Comparison of ENCODE assay signal across 26 cellular contexts in the genomic region with DNA sequence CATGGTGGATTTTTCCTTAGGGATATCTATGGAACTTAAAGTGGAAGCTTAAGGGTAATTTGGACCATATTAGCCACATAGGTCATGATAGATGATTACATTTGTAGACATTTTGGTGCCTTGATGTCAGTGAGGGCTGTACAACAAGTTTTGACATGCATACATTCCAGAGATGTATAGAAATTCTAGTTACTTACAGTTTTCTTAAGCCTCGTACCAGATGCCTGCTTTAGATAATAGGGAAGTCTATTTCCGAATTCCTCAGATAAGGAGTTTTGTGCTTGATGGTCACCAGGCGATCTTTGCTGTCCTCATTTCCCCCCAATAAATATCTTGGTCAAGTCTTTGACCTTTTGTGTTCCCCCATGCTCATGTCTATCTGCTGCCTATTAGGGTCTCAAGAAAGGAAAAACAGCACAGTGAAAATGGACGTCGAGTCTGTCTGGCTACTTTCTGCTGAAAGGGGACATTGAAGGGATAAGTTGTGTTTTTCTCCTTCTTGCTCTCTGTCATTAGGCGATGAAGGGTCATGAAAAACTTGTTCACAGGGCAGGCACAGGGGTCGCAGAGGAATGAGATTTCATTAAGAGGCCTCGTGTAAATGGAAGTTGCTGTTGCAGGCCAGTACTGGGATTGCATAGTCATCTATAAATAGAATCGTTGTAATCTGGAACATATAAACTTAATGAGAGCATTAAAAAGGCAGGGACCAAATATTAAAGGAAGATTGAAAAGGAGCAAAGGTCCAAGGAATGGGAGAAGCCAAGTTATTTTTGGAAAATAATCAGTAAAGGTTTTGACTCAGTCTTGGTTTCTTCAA. TPM values are rescaled to one million over a fixed set of nuclear protein-coding genes. Genes with fewer than 3 reads are reported as not detected.
DNase-seq lines count a peak whose midpoint lies in the region; ATAC-seq, FAIRE-seq and TF ChIP-seq lines count a peak whose summit lies in the region.
"Had no signal": no experiment of that assay in that cellular context is flagged by ENCODE, and none has a peak within 500 bp of the region (broad histone marks: within the 10 kb centered on the region; RNA-seq: fewer than 3 reads in every experiment).

No MANE protein-coding gene starts in this region.

- peak; percentile 74; the same call in 1 of the 2 replicates for TF ChIP-seq EP300 in K562 (IDR thresholded peaks at IDR 0.05; ENCODE audit: low read length)

- no peak overlapping the region; the same call in 1 of the 2 replicates for H3K27ac Mint-ChIP-seq in HFFc6
- H3K27ac Mint-ChIP-seq: activated T-cell treated with anti-CD3 and anti-CD28 coated beads, Interleukin-2, amount 50 U/mL, for 72 hours had no signal

- peak overlapping the region in 1 of 2 experiments; percentile 53; a peak in 2 of 4 replicates for H3K9ac ChIP-seq in K562 (ENCODE audit: insufficient read depth in 1 of 2, low read depth in 2 of 2, low read length in 2 of 2)
- H3K9ac ChIP-seq in mesenchymal stem cell (ENCODE audit: low read length): no peak overlapping the region

- no peaks in the 10 kb centered on the region for H3K79me1 ChIP-seq in mesenchymal stem cell (replicated peaks; ENCODE audit: low read length, poor library complexity, severe bottlenecking)

- peak overlapping the region; percentile 6 to 90 for H2BK12ac ChIP-seq in mesenchymal stem cell (ENCODE audit: low read length in 2 of 2)

- H4K8ac ChIP-seq in mesenchymal stem cell (ENCODE audit: low read length): peak overlapping the region; percentile 49

- no peaks in the 10 kb centered on the region for H3K9me1 ChIP-seq in K562 (ENCODE audit: control insufficient read depth, insufficient read depth, low read length)

- WGBS in K562 (ENCODE audit: insufficient coverage, low coverage, missing lambda C conversion rate): 3% methylated on average over 7 of the region's 9 CpGs
- 36% methylated on average over 9 of the region's 9 CpGs for WGBS in mesenchymal stem cell
- 53 to 55% methylated on average over 9 of the region's 9 CpGs for WGBS in body of pancreas, 2 donors

- H3K14ac ChIP-seq in mesenchymal stem cell (ENCODE audit: low read length in 2 of 2): peak overlapping the region in 1 of 2 experiments; percentile 41

- H2AFZ ChIP-seq in K562 (ENCODE audit: low read depth, low read length) (peak overlapping the region; percentile 95), mesenchymal stem cell (ENCODE audit: low read depth, low read length) (no peak overlapping the region)

- H3K4me1 Mint-ChIP-seq in HFFc6 (ENCODE audit: low read depth): peaks cover 35% of the 10 kb centered on the region

- no peak overlapping the region for H4K91ac ChIP-seq in mesenchymal stem cell (ENCODE audit: low read length)

- no peak for FAIRE-seq in K562 (lab: Jason Lieb, UNC)
- FAIRE-seq: D721Med, small intestine had no signal

- TF ChIP-seq CTCF in HFFc6 (IDR thresholded peaks at IDR 0.05) (no peak), K562 (IDR thresholded peaks at IDR 0.05 in 2 of 3, conservative IDR thresholded peaks at IDR 0.05 in 1 of 3; ENCODE audit: insufficient read depth in 2 of 3, low read depth in 1 of 3, low read length in 3 of 3) (no peak), tibial artery (IDR thresholded peaks at IDR 0.05) (no peak), body of pancreas (IDR thresholded peaks at IDR 0.05) (no peak)

- DNase-seq in HFFc6: no peak
- DNase-seq in K562 (ENCODE audit: extremely low read depth in 1 of 4, low spot score in 3 of 4): no peak
- DNase-seq in mesenchymal stem cell: peak; percentile 66
- DNase-seq in tibial artery: no peak
- no peak for DNase-seq in NOMO-1 treated with dmso at 0.1 percent for 144 hours (lab: John Stamatoyannopoulos, UW; ENCODE audit: unreplicated experiment)
- DNase-seq in body of pancreas: no peak
- DNase-seq: activated CD4-positive, CD25-positive, alpha-beta regulatory T cell; activated naive CD4-positive, alpha-beta T cell treated with Interleukin-2 at 50 U/mL for 16 hours; activated T-cell treated with anti-CD3 and anti-CD28 coated beads, Interleukin-2, amount 50 U/mL, for 72 hours; cortex of kidney; esophagus squamous epithelium; hippocampal formation; NCI-H1694 treated with DMSO at 0.1 percent for 48 hours; SHP77; small intestine; stimulated activated CD4-positive, alpha-beta T cell treated with anti-CD3 and anti-CD28 coated beads, Interleukin-1b, Interleukin-23, amount 100 ng/mL, for 48 hours; stimulated activated CD8-positive, alpha-beta memory T cell treated with anti-CD3 and anti-CD28 coated beads, Interleukin-4, amount 100 ng/mL, for 48 hours; stimulated activated naive CD8-positive, alpha-beta T cell treated with anti-CD3 and anti-CD28 coated beads, Interleukin-15, amount 100 ng/mL, for 72 hours; SW 1271; transverse colon had no signal

- no peaks in the 10 kb centered on the region for H3K79me2 ChIP-seq in K562 (ENCODE audit: control insufficient read depth, insufficient read depth, low read length)

- H3K23ac ChIP-seq in mesenchymal stem cell (ENCODE audit: low read length in 2 of 2): peak overlapping the region in 1 of 2 experiments; percentile 35

- H3K27ac ChIP-seq in K562 (ENCODE audit: extremely low read depth, low read depth, low read length) (peak overlapping the region; percentile 83), mesenchymal stem cell (ENCODE audit: low read length, poor library complexity, severe bottlenecking) (no peak overlapping the region), tibial artery (peak overlapping the region; percentile 21 to 47), body of pancreas (no peak overlapping the region)
- H3K27ac ChIP-seq: C4-2B, esophagus squamous epithelium, gastroesophageal sphincter, HL-60 had no signal

- H3K9me3 Mint-ChIP-seq in HFFc6: no peaks in the 10 kb centered on the region
- H3K9me3 Mint-ChIP-seq: natural killer cell treated with Interleukin-12 subunit alpha and Interleukin-12 subunit beta and Interleukin-15 and Interleukin-18, amount 100 ng/mL, for 72 hours had no signal

- in situ Hi-C loops in K562 (cut with MboI): no loop called here

- H3K4me1 ChIP-seq in K562 (replicated peaks in 1 of 2; ENCODE audit: control insufficient read depth in 2 of 2, insufficient read depth in 2 of 2, low read length in 2 of 2): peaks cover 10 to 54% of the 10 kb centered on the region in 2 experiments
- H3K4me1 ChIP-seq in mesenchymal stem cell (ENCODE audit: control insufficient read depth, insufficient read depth, low read depth, low read length): no peaks in the 10 kb centered on the region
- H3K4me1 ChIP-seq in tibial artery: peaks cover 0 to 15% (median 13%) of the 10 kb centered on the region in 4 donors
- H3K4me1 ChIP-seq in body of pancreas: no peaks in the 10 kb centered on the region
- H3K4me1 ChIP-seq: esophagus squamous epithelium, gastroesophageal sphincter, transverse colon had no signal

- H4K20me1 ChIP-seq in K562 (replicated peaks; ENCODE audit: control insufficient read depth, insufficient read depth, low read length): no peaks in the 10 kb centered on the region

- intact Hi-C loops in K562 (cut with micrococcal nuclease) (no loop called here), tibial artery (cut with DNase I; ENCODE audit: low total_unique reads) (no loop called here), body of pancreas (cut with DNase I) (no loop called here)

- no TSS peak for BruUV-seq in K562 (replicated peaks; lab: Mats Ljungman, UMichigan)

- TF ChIP-seq POLR2A in K562 (conservative IDR thresholded peaks at IDR 0.05) (no peak), body of pancreas (IDR thresholded peaks at IDR 0.05) (no peak)

- ATAC-seq in K562 (no peak), HG03354 (IDR thresholded peaks at IDR 0.05; ENCODE audit: poor library complexity, severe bottlenecking, unreplicated experiment) (no peak), body of pancreas (no peak)
- ATAC-seq: activated T-cell treated with anti-CD3 and anti-CD28 coated beads, Interleukin-2, amount 50 U/mL, for 72 hours; gastroesophageal sphincter; natural killer cell treated with Interleukin-12 subunit alpha and Interleukin-12 subunit beta and Interleukin-15 and Interleukin-18, amount 100 ng/mL, for 72 hours; stimulated activated naive CD8-positive, alpha-beta T cell treated with anti-CD3 and anti-CD28 coated beads, Interleukin-15, amount 100 ng/mL, for 72 hours had no signal

- H3K27me3 ChIP-seq in K562 (ENCODE audit: control insufficient read depth in 2 of 2, insufficient read depth in 2 of 2, low read length in 2 of 2) (no peaks in the 10 kb centered on the region), mesenchymal stem cell (ENCODE audit: control insufficient read depth in 1 of 2, insufficient read depth in 1 of 2, low read length in 2 of 2) (peaks cover 10 to 14% of the 10 kb centered on the region in 2 experiments), tibial artery (no peaks in the 10 kb centered on the region), body of pancreas (no peaks in the 10 kb centered on the region)
- H3K27me3 ChIP-seq: esophagus squamous epithelium, gastroesophageal sphincter, transverse colon had no signal

- TF ChIP-seq RAD21 in K562 (CRISPR knock-in tag; conservative IDR thresholded peaks at IDR 0.05 in 1 of 2, IDR thresholded peaks at IDR 0.05 in 1 of 2): no peak

- CTCF ChIA-PET in K562 (lab: Yijun Ruan, JAX; ENCODE audit: low intra/inter-chr PET ratio): no interaction called here

- H2BK15ac ChIP-seq in mesenchymal stem cell (ENCODE audit: low read depth, poor library complexity, severe bottlenecking): no peak overlapping the region

- peak overlapping the region; percentile 69 to 84 for H3K18ac ChIP-seq in mesenchymal stem cell (ENCODE audit: low read depth in 1 of 2, low read length in 2 of 2)

- H2BK5ac ChIP-seq in mesenchymal stem cell (ENCODE audit: low read depth, low read length, poor library complexity, severe bottlenecking): no peak overlapping the region

- H3K4ac ChIP-seq in mesenchymal stem cell (ENCODE audit: low read depth in 1 of 2, low read length in 2 of 2): peak overlapping the region in 1 of 2 experiments; percentile 81

- H3K4me2 ChIP-seq in K562 (ENCODE audit: insufficient read depth, low read length) (peak overlapping the region; percentile 67), mesenchymal stem cell (ENCODE audit: low read length, poor library complexity, severe bottlenecking) (no peak overlapping the region)

- H3K9me3 ChIP-seq in K562 (replicated peaks; ENCODE audit: control insufficient read depth, insufficient read depth, low read depth, low read length) (0 out of 2 replicates have a peak, but pooled peaks cover 2% of the 10 kb centered on the region), mesenchymal stem cell (ENCODE audit: control insufficient read depth, low read length) (no peaks in the 10 kb centered on the region), tibial artery (no peaks in the 10 kb centered on the region), body of pancreas (no peaks in the 10 kb centered on the region)
- H3K9me3 ChIP-seq: esophagus squamous epithelium, gastroesophageal sphincter, transverse colon had no signal

- POLR2A ChIA-PET in K562 (lab: Yijun Ruan, JAX): no interaction called here

- H3K36me3 Mint-ChIP-seq in HFFc6 (ENCODE audit: low read depth): no peaks in the 10 kb centered on the region
- H3K36me3 Mint-ChIP-seq: natural killer cell treated with Interleukin-12 subunit alpha and Interleukin-12 subunit beta and Interleukin-15 and Interleukin-18, amount 100 ng/mL, for 72 hours had no signal

- H3K36me3 ChIP-seq in K562 (ENCODE audit: control insufficient read depth, insufficient read depth, low read length) (no peaks in the 10 kb centered on the region), mesenchymal stem cell (ENCODE audit: control insufficient read depth in 1 of 2, insufficient read depth in 2 of 2, low read depth in 1 of 2, low read length in 2 of 2) (no peaks in the 10 kb centered on the region), tibial artery (no peaks in the 10 kb centered on the region), body of pancreas (replicated peaks in 1 of 2; ENCODE audit: insufficient read depth in 1 of 2, low read depth in 2 of 2) (no peaks in the 10 kb centered on the region)
- H3K36me3 ChIP-seq: esophagus squamous epithelium, gastroesophageal sphincter, transverse colon had no signal

- H3K27me3 Mint-ChIP-seq in HFFc6 (ENCODE audit: insufficient read depth): peaks cover 6% of the 10 kb centered on the region
- H3K27me3 Mint-ChIP-seq: stimulated activated naive CD8-positive, alpha-beta T cell treated with anti-CD3 and anti-CD28 coated beads, Interleukin-15, amount 100 ng/mL, for 72 hours had no signal

- H3K4me3 ChIP-seq in K562 (no peak overlapping the region), mesenchymal stem cell (ENCODE audit: insufficient read depth in 1 of 2, low read depth in 1 of 2, low read length in 2 of 2) (no peak overlapping the region), tibial artery (no peak overlapping the region), body of pancreas (no peak overlapping the region)
- H3K4me3 ChIP-seq: esophagus squamous epithelium, gastroesophageal sphincter, transverse colon had no signal

- H3K4me3 Mint-ChIP-seq in HFFc6: peak overlapping the region; percentile 4; the same call in 1 of the 2 replicates

- H2BK120ac ChIP-seq in mesenchymal stem cell (ENCODE audit: low read depth, low read length): peak overlapping the region; percentile 4

- H2AK5ac ChIP-seq in mesenchymal stem cell (ENCODE audit: low read length, severe bottlenecking): no peak overlapping the region

RNA-seq across cellular contexts. Expression of gene SENP7, which starts 20.0 kb away (rescaled TPM):
- 1 to 10 TPM; 4.1 to 6.7 (median 5.6) TPM for total RNA-seq in HFFc6 (2021; fragmentation: NEBNext Ultra II Directional; extraction: Animal tissue kit (Norgen Biotek cat#: 25700))
- total RNA-seq in K562 (2011; cell fraction: chromatin; rRNA removed; ENCODE audit: low replicate concordance): 29.4 and 103 TPM in 2 replicates
- 12.0 and 19.1 TPM in 2 replicates for total RNA-seq in K562 (2011; cell fraction: nucleolus; rRNA removed)
- total RNA-seq in K562 (2011; cell fraction: nucleoplasm; rRNA removed): 41.1 and 61.4 TPM in 2 replicates
- total RNA-seq in K562 (2014; rRNA removed) (7.0 and 8.7 TPM in 2 replicates), K562 (2014; rRNA removed; fragmentation: Illumina TruSeq; extraction: Trizol) (21.9 and 22.4 TPM in 2 replicates), K562 (2015; rRNA removed; fragmentation: Illumina TruSeq; extraction: Trizol) (18.8 and 21.7 TPM in 2 replicates), K562 (2021) (10.7 and 13.6 TPM in 2 replicates), body of pancreas (10 to 100 TPM; 23.1 to 23.4 TPM)
- polyA plus RNA-seq in K562 (2011; rRNA removed) (19.2 and 20.0 TPM in 2 replicates), K562 (2014; fragmentation: Illumina TruSeq; extraction: Trizol) (10.8 and 13.9 TPM in 2 replicates), K562 (2014; fragmentation: Nextera tagmentation; extraction: Ambion mirVana) (1 to 10 TPM; 4.1 to 8.3 TPM), K562 (2014; rRNA removed) (9.5 and 10.5 TPM in 2 replicates)
- 1.4 and 4.2 TPM in 2 replicates for polyA plus RNA-seq in K562 (2011; cell fraction: cytosol; rRNA removed)
- 25.2 and 41.2 TPM in 2 replicates for polyA plus RNA-seq in K562 (2011; cell fraction: nucleus; rRNA removed)
- polyA plus RNA-seq in K562 (2012): 7.6 and 12.3 TPM in 2 replicates
- polyA minus RNA-seq in K562 (2011; rRNA and poly(A)+ RNA removed): 40.7 and 57.5 TPM in 2 replicates
- 7.2 and 7.6 TPM in 2 replicates for polyA minus RNA-seq in K562 (2011; cell fraction: cytosol; rRNA and poly(A)+ RNA removed)
- polyA minus RNA-seq in K562 (2011; cell fraction: nucleus; rRNA and poly(A)+ RNA removed): 33.8 and 67.3 TPM in 2 replicates
- 7.4 TPM for polyA plus RNA-seq in mesenchymal stem cell (2013, experiment 1 of 2)
- 7.3 TPM for polyA plus RNA-seq in mesenchymal stem cell (2013, experiment 2 of 2)

RNA-seq across cellular contexts. Expression of gene TRMT10C, which starts 28.7 kb away (rescaled TPM):
- 10 to 100 TPM; 19.9 to 26.9 (median 22.0) TPM for total RNA-seq in HFFc6 (2021; fragmentation: NEBNext Ultra II Directional; extraction: Animal tissue kit (Norgen Biotek cat#: 25700))
- total RNA-seq in K562 (2011; cell fraction: chromatin; rRNA removed; ENCODE audit: low replicate concordance): 10.8 and 31.0 TPM in 2 replicates
- 10.3 and 11.6 TPM in 2 replicates for total RNA-seq in K562 (2011; cell fraction: nucleolus; rRNA removed)
- 15.8 and 17.3 TPM in 2 replicates for total RNA-seq in K562 (2011; cell fraction: nucleoplasm; rRNA removed)
- total RNA-seq in K562 (2014; rRNA removed) (39.7 and 50.4 TPM in 2 replicates), K562 (2014; rRNA removed; fragmentation: Illumina TruSeq; extraction: Trizol) (73.5 and 82.5 TPM in 2 replicates), K562 (2015; rRNA removed; fragmentation: Illumina TruSeq; extraction: Trizol) (58.5 and 62.5 TPM in 2 replicates), K562 (2021) (48.6 and 57.9 TPM in 2 replicates), body of pancreas (1 to 10 TPM; 3.3 to 9.9 TPM)
- polyA plus RNA-seq in K562 (2011; rRNA removed) (42.9 and 65.2 TPM in 2 replicates), K562 (2014; fragmentation: Illumina TruSeq; extraction: Trizol) (53.5 and 63.9 TPM in 2 replicates), K562 (2014; fragmentation: Nextera tagmentation; extraction: Ambion mirVana) (100 to 1,000 TPM; 101 to 106 TPM), K562 (2014; rRNA removed) (59.4 and 61.2 TPM in 2 replicates)
- 26.4 and 33.0 TPM in 2 replicates for polyA plus RNA-seq in K562 (2011; cell fraction: cytosol; rRNA removed)
- polyA plus RNA-seq in K562 (2011; cell fraction: nucleus; rRNA removed): 9.2 and 15.7 TPM in 2 replicates
- 23.1 and 41.6 TPM in 2 replicates for polyA plus RNA-seq in K562 (2012)
- 39.7 and 41.9 TPM in 2 replicates for polyA minus RNA-seq in K562 (2011; rRNA and poly(A)+ RNA removed)
- 15.9 and 24.2 TPM in 2 replicates for polyA minus RNA-seq in K562 (2011; cell fraction: cytosol; rRNA and poly(A)+ RNA removed)
- 8.8 and 18.4 TPM in 2 replicates for polyA minus RNA-seq in K562 (2011; cell fraction: nucleus; rRNA and poly(A)+ RNA removed)
- polyA plus RNA-seq in mesenchymal stem cell (2013, experiment 1 of 2): 32.9 TPM
- 33.6 TPM for polyA plus RNA-seq in mesenchymal stem cell (2013, experiment 2 of 2)

RNA-seq across cellular contexts. Expression of gene PCNP, which starts 41.0 kb away (rescaled TPM):
- 100 to 1,000 TPM; 161 to 205 (median 180) TPM for total RNA-seq in HFFc6 (2021; fragmentation: NEBNext Ultra II Directional; extraction: Animal tissue kit (Norgen Biotek cat#: 25700))
- total RNA-seq in K562 (2011; cell fraction: chromatin; rRNA removed; ENCODE audit: low replicate concordance): 25.3 and 87.5 TPM in 2 replicates
- total RNA-seq in K562 (2011; cell fraction: nucleolus; rRNA removed): 12.5 and 16.1 TPM in 2 replicates
- 43.8 and 82.4 TPM in 2 replicates for total RNA-seq in K562 (2011; cell fraction: nucleoplasm; rRNA removed)
- total RNA-seq in K562 (2014; rRNA removed): 54.3 and 65.8 TPM in 2 replicates
- 150 and 171 TPM in 2 replicates for total RNA-seq in K562 (2014; rRNA removed; fragmentation: Illumina TruSeq; extraction: Trizol)
- 101 and 115 TPM in 2 replicates for total RNA-seq in K562 (2015; rRNA removed; fragmentation: Illumina TruSeq; extraction: Trizol)
- 145 and 157 TPM in 2 replicates for total RNA-seq in K562 (2021)
- 84.4 and 97.5 TPM in 2 replicates for polyA plus RNA-seq in K562 (2011; rRNA removed)
- 10.5 and 31.2 TPM in 2 replicates for polyA plus RNA-seq in K562 (2011; cell fraction: cytosol; rRNA removed)
- polyA plus RNA-seq in K562 (2011; cell fraction: nucleus; rRNA removed): 22.5 and 31.3 TPM in 2 replicates
- 100 and 136 TPM in 2 replicates for polyA plus RNA-seq in K562 (2012)
- 124 and 158 TPM in 2 replicates for polyA plus RNA-seq in K562 (2014; fragmentation: Illumina TruSeq; extraction: Trizol)
- 100 to 1,000 TPM; 151 to 170 TPM for polyA plus RNA-seq in K562 (2014; fragmentation: Nextera tagmentation; extraction: Ambion mirVana)
- polyA plus RNA-seq in K562 (2014; rRNA removed): 85.3 and 95.5 TPM in 2 replicates
- 54.2 and 67.8 TPM in 2 replicates for polyA minus RNA-seq in K562 (2011; rRNA and poly(A)+ RNA removed)
- polyA minus RNA-seq in K562 (2011; cell fraction: cytosol; rRNA and poly(A)+ RNA removed): 24.1 and 24.5 TPM in 2 replicates
- polyA minus RNA-seq in K562 (2011; cell fraction: nucleus; rRNA and poly(A)+ RNA removed): 10.5 and 26.3 TPM in 2 replicates
- polyA plus RNA-seq in mesenchymal stem cell (2013, experiment 1 of 2): 90.4 TPM
- 93.9 TPM for polyA plus RNA-seq in mesenchymal stem cell (2013, experiment 2 of 2)
- total RNA-seq in body of pancreas: 10 to 100 TPM; 48.5 to 76.3 TPM

Comparison
In these comparisons a context has a peak if more than half of its experiments do, and no peak if none do; other contexts are left out.
1. H3K27ac ChIP-seq: peak in K562 (single experiment) and tibial artery (2 of 2); none in mesenchymal stem cell (single experiment) and body of pancreas (0 of 4).